In the genomic region with DNA sequence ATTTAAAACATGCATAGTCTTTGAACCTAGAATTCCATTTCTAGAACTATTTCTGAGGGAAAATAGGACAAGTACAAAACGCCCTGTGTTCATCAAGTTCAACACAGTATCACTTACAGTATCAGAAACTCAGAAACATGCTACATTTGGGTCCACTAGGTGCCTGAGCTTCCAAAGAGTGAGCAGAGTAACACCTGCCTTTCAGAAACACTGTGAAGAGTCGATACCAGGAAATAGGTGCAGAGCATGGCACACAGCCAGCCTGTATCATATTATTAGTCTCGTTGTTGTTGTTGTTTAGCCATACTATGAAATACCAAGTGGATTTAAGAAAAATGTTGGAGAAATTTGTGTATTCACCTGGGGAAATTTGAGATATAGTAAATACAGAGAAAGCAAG, we compare ENCODE assay signal across 20 cellular contexts.
A peak's percentile ranks its signal among the peaks of the same experiment; 100 is the strongest.
DNase-seq lines count a peak whose midpoint lies in the region; ATAC-seq and TF ChIP-seq lines count a peak whose summit lies in the region.
"Had no signal": no experiment of that assay in that cellular context is flagged by ENCODE, and none has a peak within 500 bp of the region (broad histone marks: within the 10 kb centered on the region; RNA-seq: fewer than 3 reads in every experiment).

No MANE protein-coding gene starts in this region.

- TF ChIP-seq POLR2A in heart left ventricle (IDR thresholded peaks at IDR 0.05) (no peak), spleen (IDR thresholded peaks at IDR 0.05) (no peak)

- TF ChIP-seq CTCF in right atrium auricular region (IDR thresholded peaks at IDR 0.05) = no peak
- no peak for TF ChIP-seq CTCF in heart left ventricle (IDR thresholded peaks at IDR 0.05)
- peak; percentile 17 for TF ChIP-seq CTCF in MM.1S (IDR thresholded peaks at IDR 0.05; ENCODE audit: low read length)
- no peak for TF ChIP-seq CTCF in GM20000 (IDR thresholded peaks at IDR 0.05; ENCODE audit: extremely low read depth, missing control alignments)
- no peak for TF ChIP-seq CTCF in spleen (IDR thresholded peaks at IDR 0.05 in 8 of 11, conservative IDR thresholded peaks at IDR 0.05 in 3 of 11)

- DNase-seq in right atrium auricular region (ENCODE audit: low spot score) = peak; percentile 30
- DNase-seq in heart left ventricle = no peak
- DNase-seq in MM.1S = peak; percentile 91
- DNase-seq in RPMI8226 = peak; percentile 55
- no peak for DNase-seq in GM20000 (ENCODE audit: low spot score)
- DNase-seq in SKM-1 treated with dmso at 0.1 percent for 144 hours (lab: John Stamatoyannopoulos, UW; ENCODE audit: unreplicated experiment) = no peak
- no peak for DNase-seq in spleen
- DNase-seq: CD4-positive, alpha-beta T cell; COR-L47; GOT3; HCEC 1CT; NCI-H1694; NCI-H2107; NCI-H446 treated with DMSO at 0.1 percent for 48 hours; T-helper 1 cell had no signal

- H3K79me2 ChIP-seq in MM.1S (ENCODE audit: low read length) = no peaks in the 10 kb centered on the region

- WGBS in heart left ventricle, 4 donors = 72 to 77% (median 73%) methylated on average over 3 of the region's 3 CpGs
- WGBS in spleen, 5 donors = 64 to 81% (median 72%) methylated on average over 3 of the region's 3 CpGs

- H3K9ac ChIP-seq in MM.1S (ENCODE audit: low read length) = peak overlapping the region; percentile 79

- H3K9me2 ChIP-seq in MM.1S (replicated peaks; ENCODE audit: insufficient read depth, low read length) = no peaks in the 10 kb centered on the region

- H3K27me3 ChIP-seq in right atrium auricular region (no peaks in the 10 kb centered on the region), heart left ventricle (no peaks in the 10 kb centered on the region), MM.1S (replicated peaks; ENCODE audit: insufficient read depth, low read length) (no peaks in the 10 kb centered on the region), spleen (replicated peaks in 1 of 7) (no peaks in the 10 kb centered on the region)

- ATAC-seq in heart left ventricle = no peak
- ATAC-seq: HepG2, K562, Panc1, SK-N-SH treated with all-trans-retinoic acid at 6 μM for 48 hours had no signal

- H3K4me3 ChIP-seq in right atrium auricular region = no peak overlapping the region
- no peak overlapping the region for H3K4me3 ChIP-seq in heart left ventricle
- H3K4me3 ChIP-seq in MM.1S (ENCODE audit: low read length) = peak overlapping the region; percentile 36; the same call in 1 of the 2 replicates
- H3K4me3 ChIP-seq in spleen = no peak overlapping the region
- H3K4me3 ChIP-seq: K562 had no signal

- H3F3A ChIP-seq in MM.1S (ENCODE audit: insufficient read depth, low read length) = peaks cover 9% of the 10 kb centered on the region

- no peak overlapping the region for H3K27ac ChIP-seq in right atrium auricular region
- no peak overlapping the region for H3K27ac ChIP-seq in heart left ventricle
- H3K27ac ChIP-seq in MM.1S (ENCODE audit: low read length) = peak overlapping the region; percentile 96
- no peak overlapping the region for H3K27ac ChIP-seq in spleen
- H3K27ac ChIP-seq: HL-60 had no signal

- peak overlapping the region; percentile 56; the same call in 1 of the 2 replicates for H2AFZ ChIP-seq in MM.1S (ENCODE audit: low read length)

- no peaks in the 10 kb centered on the region for H3K36me3 ChIP-seq in right atrium auricular region
- H3K36me3 ChIP-seq in heart left ventricle = no peaks in the 10 kb centered on the region
- H3K36me3 ChIP-seq in MM.1S (replicated peaks; ENCODE audit: insufficient read depth, low read length) = no peaks in the 10 kb centered on the region
- H3K36me3 ChIP-seq in spleen = no peaks in the 10 kb centered on the region

- H3K4me1 ChIP-seq in right atrium auricular region = no peaks in the 10 kb centered on the region
- peaks cover 0 to 7% (median 0%) of the 10 kb centered on the region in 12 donors for H3K4me1 ChIP-seq in heart left ventricle
- H3K4me1 ChIP-seq in MM.1S (ENCODE audit: low read length) = peaks cover 18% of the 10 kb centered on the region
- H3K4me1 ChIP-seq in spleen = no peaks in the 10 kb centered on the region

- no peaks in the 10 kb centered on the region for H4K20me1 ChIP-seq in MM.1S (ENCODE audit: insufficient read depth, low read length)

- H3K9me3 ChIP-seq in right atrium auricular region (no peaks in the 10 kb centered on the region), heart left ventricle (peaks cover 0 to 5% (median 0%) of the 10 kb centered on the region in 12 donors), MM.1S (replicated peaks; ENCODE audit: insufficient read depth, low read length) (no peaks in the 10 kb centered on the region), spleen (peaks cover 0 to 7% (median 4%) of the 10 kb centered on the region in 8 donors)

- peak overlapping the region; percentile 68 for H3K4me2 ChIP-seq in MM.1S (ENCODE audit: low read depth, low read length)

- intact Hi-C loops in heart left ventricle (cut with DNase I) = no loop called here
- intact Hi-C loops in spleen (cut with DNase I; ENCODE audit: low total_unique reads) = no loop called here

Comparison
In these comparisons a context has a peak if more than half of its experiments do, and no peak if none do; other contexts are left out.
1. DNase-seq: peak in right atrium auricular region (single experiment), MM.1S (single experiment) and RPMI8226 (single experiment); none in heart left ventricle (0 of 5), GM20000 (single experiment), SKM-1 treated with dmso at 0.1 percent for 144 hours (single experiment) and spleen (single experiment).